9 cellular contexts compared by ENCODE assay signal in genomic region chr9:72509635-72510034, GRCh38. TPM values are rescaled to one million over a fixed set of nuclear protein-coding genes. Genes with fewer than 3 reads are reported as not detected.
A peak's percentile ranks its signal among the peaks of the same experiment; 100 is the strongest.
DNase-seq lines count a peak whose midpoint lies in the region; ATAC-seq, FAIRE-seq and TF ChIP-seq lines count a peak whose summit lies in the region.
"Had no signal": no experiment of that assay in that cellular context is flagged by ENCODE, and none has a peak within 500 bp of the region (broad histone marks: within the 10 kb centered on the region; RNA-seq: fewer than 3 reads in every experiment).

No MANE protein-coding gene starts in this region.

- POLR2A ChIA-PET in GM12878 (lab: Charles Lee): interaction anchor here (0.6 to 1.8 kb wide), 12 partner anchors 12 to 144 kb away, joined by 3 to 11 read pairs (median 4); partner anchors contain the start of gene ZFAND5

- H3K4me2 ChIP-seq in GM12878 (ENCODE audit: control insufficient read depth, insufficient read depth): peak overlapping the region; percentile 66

- peak; percentile 65 for FAIRE-seq in GM12878 (lab: Jason Lieb, UNC)

- H4K20me1 ChIP-seq in GM12878 (ENCODE audit: control insufficient read depth, insufficient read depth): no peaks in the 10 kb centered on the region

- TF ChIP-seq CTCF in GM12878 (IDR thresholded peaks at IDR 0.05 in 2 of 3, conservative IDR thresholded peaks at IDR 0.05 in 1 of 3; ENCODE audit: control insufficient read depth in 2 of 3, extremely low read depth in 1 of 3, insufficient read depth in 1 of 3, low read depth in 3 of 3, low read length in 3 of 3): no peak
- no peak for TF ChIP-seq CTCF in tibial artery (IDR thresholded peaks at IDR 0.05)

- CTCF ChIA-PET in GM12878 (lab: Yijun Ruan, JAX): interaction anchor here (0.9 to 2.5 kb wide), 11 partner anchors 8 to 217 kb away, joined by 3 to 13 read pairs (median 3); no protein-coding TSS in a partner anchor

- peak overlapping the region; percentile 90 for H2AFZ ChIP-seq in GM12878 (ENCODE audit: control insufficient read depth, low read depth, low read length)

- intact Hi-C loops in GM12878 (cut with micrococcal nuclease; ENCODE audit: unreplicated experiment) (loop anchor here (5.0 kb wide), 1 partner anchor 67 kb away; no protein-coding TSS in a partner anchor), tibial artery (cut with DNase I; ENCODE audit: low total_unique reads) (no loop called here)

- H3K27ac ChIP-seq in GM12878 (ENCODE audit: control insufficient read depth, insufficient read depth): peak overlapping the region; percentile 88
- H3K27ac ChIP-seq in tibial artery: no peak overlapping the region

- SMC1A ChIA-PET in GM12878 (lab: Charles Lee; ENCODE audit: uncharacterized antibody, unreplicated experiment): interaction anchor here (0.6 to 3.8 kb wide), 18 partner anchors 9 to 217 kb away, joined by 3 to 24 read pairs (median 6); partner anchors contain the start of gene ZFAND5

- no peak for TF ChIP-seq RAD21 in GM12878 (IDR thresholded peaks at IDR 0.05; ENCODE audit: insufficient read depth, low read depth, low read length)

- no peak for TF ChIP-seq POLR2A in GM12878 (IDR thresholded peaks at IDR 0.05; ENCODE audit: low read depth, low read length)

- H3K36me3 ChIP-seq in GM12878 (ENCODE audit: control insufficient read depth in 2 of 2, insufficient read depth in 2 of 2, low read length in 1 of 2): no peaks in the 10 kb centered on the region
- no peaks in the 10 kb centered on the region for H3K36me3 ChIP-seq in tibial artery

- ATAC-seq in activated naive CD4-positive, alpha-beta T cell treated with anti-CD3 and anti-CD28 coated beads, Interleukin-2, amount 50 U/mL, for 72 hours: peak; percentile 74 to 92
- peak; percentile 83 for ATAC-seq in HG03139 (IDR thresholded peaks at IDR 0.05; ENCODE audit: unreplicated experiment)
- ATAC-seq in GM12878: peak; percentile 96

- no peaks in the 10 kb centered on the region for H3K36me3 Mint-ChIP-seq in activated naive CD4-positive, alpha-beta T cell treated with anti-CD3 and anti-CD28 coated beads, Interleukin-2, amount 50 U/mL, for 72 hours
- H3K36me3 Mint-ChIP-seq: CD4-positive, CD25-positive, alpha-beta regulatory T cell had no signal

- peaks cover 14% of the 10 kb centered on the region for H3K4me1 ChIP-seq in GM12878 (ENCODE audit: control insufficient read depth, insufficient read depth, low read length)
- H3K4me1 ChIP-seq in tibial artery: no peaks in the 10 kb centered on the region

- RAD21 ChIA-PET in GM12878 (lab: Charles Lee; ENCODE audit: unreplicated experiment): interaction anchor here (0.7 to 2.6 kb wide), 24 partner anchors 8 to 230 kb away, joined by 3 to 30 read pairs (median 4); partner anchors contain the start of gene ZFAND5

- TF ChIP-seq EP300 in GM12878 (IDR thresholded peaks at IDR 0.05; ENCODE audit: borderline replicate concordance in 1 of 2, control insufficient read depth in 1 of 2, low read depth in 2 of 2, low read length in 2 of 2): peak in 1 of 2 experiments; percentile 45; a peak in 1 of 4 replicates

- in situ Hi-C loops in GM12878 (cut with MboI): no loop called here

- H3K27me3 ChIP-seq in GM12878 (replicated peaks in 1 of 2; ENCODE audit: control insufficient read depth in 2 of 2, insufficient read depth in 2 of 2, low read length in 1 of 2): no peaks in the 10 kb centered on the region
- no peaks in the 10 kb centered on the region for H3K27me3 ChIP-seq in tibial artery

- BruUV-seq in GM12878 (replicated peaks; lab: Mats Ljungman, UMichigan): no TSS peak

- H3K27ac Mint-ChIP-seq in activated naive CD4-positive, alpha-beta T cell treated with anti-CD3 and anti-CD28 coated beads, Interleukin-2, amount 50 U/mL, for 72 hours: peak overlapping the region; percentile 37 to 85

- H3K9me3 Mint-ChIP-seq in activated naive CD4-positive, alpha-beta T cell treated with anti-CD3 and anti-CD28 coated beads, Interleukin-2, amount 50 U/mL, for 72 hours: no peaks in the 10 kb centered on the region
- H3K9me3 Mint-ChIP-seq: CD4-positive, CD25-positive, alpha-beta regulatory T cell had no signal

- 0% methylated on average over 1 of the region's 1 CpG for WGBS in GM12878 (ENCODE audit: insufficient coverage, insufficient replicate concordance, low lambda C conversion rate, missing lambda C conversion rate)

- H3K9ac ChIP-seq in GM12878 (ENCODE audit: control insufficient read depth, insufficient read depth, low read length): peak overlapping the region; percentile 10; the same call in 1 of the 2 replicates

- H3K4me3 ChIP-seq in GM12878 (no peak overlapping the region), tibial artery (no peak overlapping the region)

- H3K79me2 ChIP-seq in GM12878 (ENCODE audit: control insufficient read depth, insufficient read depth, low read length): no peaks in the 10 kb centered on the region

- no peak for DNase-seq in activated naive CD4-positive, alpha-beta T cell treated with anti-CD3 and anti-CD28 coated beads, Interleukin-2, amount 50 U/mL, for 72 hours (ENCODE audit: low spot score in 2 of 2)
- no peak for DNase-seq in activated naive CD4-positive, alpha-beta T cell (lab: John Stamatoyannopoulos, UW)
- DNase-seq in GM12878 (ENCODE audit: low read depth, low spot score) (peak; percentile 51), SW480 (ENCODE audit: low spot score) (no peak), epidermal melanocyte (ENCODE audit: insufficient read length, low spot score) (no peak), tibial artery (no peak)
- DNase-seq in stimulated activated CD4-positive, alpha-beta T cell treated with anti-CD3 and anti-CD28 coated beads, Interleukin-4, amount 100 ng/mL, for 1 hour: no peak

- no peaks in the 10 kb centered on the region; the same call in 1 of the 3 replicates for H3K9me3 ChIP-seq in GM12878 (replicated peaks; ENCODE audit: control insufficient read depth, insufficient read depth, low read length)
- H3K9me3 ChIP-seq in tibial artery: no peaks in the 10 kb centered on the region

TF ChIP-seq in GM12878, 131 proteins besides CTCF, POLR2A, EP300 and RAD21 (continues in another document):
- peak; percentile 26 for TF ChIP-seq SP1 (IDR thresholded peaks at IDR 0.05; ENCODE audit: low read depth, low read length)
- TF ChIP-seq FOXM1 (IDR thresholded peaks at IDR 0.05; ENCODE audit: low read depth, low read length): peak; percentile 81; the same call in 1 of the 2 replicates
- peak; percentile 61; the same call in 1 of the 2 replicates for TF ChIP-seq PML (IDR thresholded peaks at IDR 0.05; ENCODE audit: low read length)
- 0 out of 2 replicates have a peak, but pooled peaks have one; percentile 27 for TF ChIP-seq CBX5 (IDR thresholded peaks at IDR 0.05; ENCODE audit: low read depth)
- TF ChIP-seq NFIC (IDR thresholded peaks at IDR 0.05; ENCODE audit: low read depth, low read length): peak; percentile 90
- 0 out of 2 replicates have a peak, but pooled peaks have one; percentile 56 for TF ChIP-seq JUND (IDR thresholded peaks at IDR 0.05; ENCODE audit: low read depth, low read length)
- peak; percentile 42 for TF ChIP-seq MEF2B (IDR thresholded peaks at IDR 0.05; ENCODE audit: partially characterized antibody, poor library complexity, severe bottlenecking)
- TF ChIP-seq CBX3 (IDR thresholded peaks at IDR 0.05; ENCODE audit: borderline replicate concordance, low read depth): no peak
- TF ChIP-seq IKZF1 (conservative IDR thresholded peaks at IDR 0.05): 0 out of 2 replicates have a peak, but pooled peaks have one; percentile 18
- TF ChIP-seq GATAD2B (conservative IDR thresholded peaks at IDR 0.05; ENCODE audit: low read depth): no peak
- peak; percentile 55 for TF ChIP-seq SKIL (IDR thresholded peaks at IDR 0.05; ENCODE audit: low read depth, poor library complexity, severe bottlenecking)
- TF ChIP-seq MTA3 (IDR thresholded peaks at IDR 0.05; ENCODE audit: borderline replicate concordance, low read length): peak; percentile 60; the same call in 1 of the 2 replicates
- TF ChIP-seq MEF2A (IDR thresholded peaks at IDR 0.05; ENCODE audit: insufficient read depth, low read depth, low read length): peak; percentile 59; the same call in 1 of the 2 replicates
- TF ChIP-seq ZBED1 (IDR thresholded peaks at IDR 0.05; ENCODE audit: borderline replicate concordance): 0 out of 2 replicates have a peak, but pooled peaks have one; percentile 55

RNA-seq across cellular contexts. Expression of gene TMC1, which starts 11.8 kb away (rescaled TPM):
- not detected for total RNA-seq in activated naive CD4-positive, alpha-beta T cell treated with anti-CD3 and anti-CD28 coated beads, Interleukin-2, amount 50 U/mL, for 72 hours
- 1.0 and 2.8 TPM in 2 replicates for total RNA-seq in GM12878 (2013; cell fraction: nucleolus; rRNA removed)
- total RNA-seq in GM12878 (2014; rRNA removed) (0.22 and 0.40 TPM in 2 replicates), GM12878 (2014; rRNA removed; fragmentation: Illumina TruSeq; extraction: Trizol) (0.67 and 0.74 TPM in 2 replicates), GM12878 (2021) (0.23 TPM in 1 of 2 replicates, not detected in the other)
- not detected for polyA plus RNA-seq in GM12878 (2011; ENCODE audit: low read depth)
- polyA plus RNA-seq in GM12878 (2011; rRNA removed) (0.46 and 0.49 TPM in 2 replicates), GM12878 (2014; fragmentation: Illumina TruSeq; extraction: Trizol) (0.11 and 0.21 TPM in 2 replicates), GM12878 (2014; fragmentation: Nextera tagmentation; extraction: Ambion mirVana) (under 1 TPM; 0.24 to 0.71 TPM), GM12878 (2014; rRNA removed) (0.39 and 0.94 TPM in 2 replicates), GM12878 (2016; fragmentation: Nextera tagmentation; extraction: Ambion mirVana) (under 1 TPM in 1 of 2 experiments, not detected in 1; 0.06 TPM)
- 0.07 and 0.25 TPM in 2 replicates for polyA plus RNA-seq in GM12878 (2011; cell fraction: cytosol; rRNA removed)
- 0.28 and 0.32 TPM in 2 replicates for polyA plus RNA-seq in GM12878 (2011; cell fraction: nucleus; rRNA removed)
- not detected in 2 replicates for polyA plus RNA-seq in GM12878 (2012)
- 0.41 and 0.88 TPM in 2 replicates for polyA minus RNA-seq in GM12878 (2011; rRNA and poly(A)+ RNA removed)
- not detected in 2 replicates for polyA minus RNA-seq in GM12878 (2011; cell fraction: cytosol; rRNA and poly(A)+ RNA removed)
- not detected in 2 replicates for polyA minus RNA-seq in GM12878 (2011; cell fraction: nucleus; rRNA and poly(A)+ RNA removed)
- total RNA-seq: CD4-positive, CD25-positive, alpha-beta regulatory T cell had no signal
- polyA plus RNA-seq: CD4-positive, CD25-positive, alpha-beta regulatory T cell had no signal
